In the genomic region with DNA sequence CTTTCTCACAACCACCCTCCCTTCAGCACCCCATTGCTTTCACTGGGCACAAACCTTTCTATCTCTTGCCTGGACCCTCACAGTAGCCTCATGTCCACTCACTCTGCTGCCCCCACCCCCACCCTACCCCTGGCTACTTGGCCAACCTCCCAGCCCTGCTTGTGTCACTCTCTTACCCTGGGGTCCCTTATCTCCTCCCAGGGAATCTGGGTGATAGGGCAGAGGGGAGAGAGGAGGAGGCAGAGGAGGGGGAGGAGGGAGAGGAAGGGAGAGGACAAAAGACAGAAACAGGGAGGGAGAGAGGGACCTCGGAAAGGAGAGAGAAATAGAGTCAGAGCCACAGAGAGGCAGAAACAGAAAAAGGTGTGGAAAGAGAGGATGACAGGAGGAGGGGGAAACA, we compare ENCODE assay signal across 2 cellular contexts.
TF ChIP-seq lines count a peak whose summit lies in the region.

No MANE protein-coding gene starts in this region.

TF ChIP-seq in SK-N-SH, 30 proteins besides CTCF, POLR2A, EP300 and RAD21:
- TF ChIP-seq NRF1 (IDR thresholded peaks at IDR 0.05; ENCODE audit: low read depth, low read length) (no peak), JUND (IDR thresholded peaks at IDR 0.05) (no peak)

TF ChIP-seq in SK-N-SH treated with all-trans-retinoic acid at 6 μM for 48 hours, 23 proteins besides CTCF, POLR2A, EP300 and RAD21:
- no peak for TF ChIP-seq ZFP30 (CRISPR knock-in tag; IDR thresholded peaks at IDR 0.05)
- TF ChIP-seq GLIS3 (CRISPR knock-in tag; IDR thresholded peaks at IDR 0.05), result no peak
- TF ChIP-seq, protein P1, sequence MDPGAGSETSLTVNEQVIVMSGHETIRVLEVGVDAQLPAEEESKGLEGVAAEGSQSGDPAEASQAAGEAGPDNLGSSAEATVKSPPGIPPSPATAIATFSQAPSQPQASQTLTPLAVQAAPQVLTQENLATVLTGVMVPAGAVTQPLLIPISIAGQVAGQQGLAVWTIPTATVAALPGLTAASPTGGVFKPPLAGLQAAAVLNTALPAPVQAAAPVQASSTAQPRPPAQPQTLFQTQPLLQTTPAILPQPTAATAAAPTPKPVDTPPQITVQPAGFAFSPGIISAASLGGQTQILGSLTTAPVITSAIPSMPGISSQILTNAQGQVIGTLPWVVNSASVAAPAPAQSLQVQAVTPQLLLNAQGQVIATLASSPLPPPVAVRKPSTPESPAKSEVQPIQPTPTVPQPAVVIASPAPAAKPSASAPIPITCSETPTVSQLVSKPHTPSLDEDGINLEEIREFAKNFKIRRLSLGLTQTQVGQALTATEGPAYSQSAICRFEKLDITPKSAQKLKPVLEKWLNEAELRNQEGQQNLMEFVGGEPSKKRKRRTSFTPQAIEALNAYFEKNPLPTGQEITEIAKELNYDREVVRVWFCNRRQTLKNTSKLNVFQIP (CRISPR knock-in tag; IDR thresholded peaks at IDR 0.05; ENCODE audit: borderline replicate concordance, low read depth), result no peak
- TF ChIP-seq OSR1 (CRISPR knock-in tag; IDR thresholded peaks at IDR 0.05), result no peak
- no peak for TF ChIP-seq ESRRG (CRISPR knock-in tag; IDR thresholded peaks at IDR 0.05)
- no peak for TF ChIP-seq ZFP3 (CRISPR knock-in tag; IDR thresholded peaks at IDR 0.05)
- TF ChIP-seq ISL1 (CRISPR knock-in tag; IDR thresholded peaks at IDR 0.05), result no peak
